In the genomic region with DNA sequence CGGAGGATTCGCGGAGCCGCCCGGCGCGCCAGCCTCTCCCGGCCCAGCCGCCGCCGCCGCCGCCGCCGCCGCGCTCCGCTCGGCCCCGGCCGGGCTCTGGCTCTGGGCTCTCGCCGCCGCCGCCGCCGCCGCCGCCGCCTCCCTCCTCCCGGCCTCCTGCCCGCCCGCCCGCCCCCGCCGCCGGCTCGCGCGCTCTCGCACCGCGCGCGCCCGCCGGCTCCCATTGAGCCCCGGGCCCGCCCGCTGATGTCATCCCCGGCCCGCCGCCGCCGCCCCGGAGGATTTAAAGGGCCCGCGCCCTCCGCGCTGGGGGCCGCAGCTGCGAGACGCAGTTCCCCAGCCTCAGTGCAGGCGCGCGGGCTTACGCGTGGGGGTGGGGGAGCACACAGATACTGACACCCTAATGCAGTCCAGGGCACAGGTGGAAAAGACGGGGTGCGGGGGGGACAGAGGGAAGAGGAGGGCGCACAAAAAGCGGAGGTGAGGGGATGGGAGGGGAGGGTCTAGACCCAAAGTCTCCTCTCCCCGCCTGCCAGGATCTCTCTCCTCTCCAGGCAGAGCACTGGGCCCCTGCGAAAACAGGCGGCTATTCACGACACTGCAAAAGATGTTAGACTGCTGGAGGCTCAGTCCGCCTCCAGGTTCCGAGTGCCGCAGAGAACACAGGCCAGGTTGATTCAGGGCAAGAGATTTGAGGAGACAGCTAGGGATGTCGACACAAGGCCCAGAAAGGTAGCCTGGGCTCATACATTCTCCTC, we compare ENCODE assay signal across 7 cellular contexts. TPM values are rescaled to one million over a fixed set of nuclear protein-coding genes. Genes with fewer than 3 reads are reported as not detected.
DNase-seq lines count a peak whose midpoint lies in the region; ATAC-seq, FAIRE-seq and TF ChIP-seq lines count a peak whose summit lies in the region.

A gene (minus strand): TSS at position 197 of the 758 bp plus-strand sequence. CDS start 3,276 bp downstream, outside the sequence.

- CTCF ChIA-PET in T-cell (lab: Charles Lee), result interaction anchor here in 1 of 2 donors (0.6 kb wide), 1 partner anchor 514 kb away, joined by 3 read pairs; no protein-coding TSS in a partner anchor

- peak within 1 kb of the TSS; percentile 85 for H2BK5ac ChIP-seq in trophoblast cell (ENCODE audit: low read depth, low read length, poor library complexity)

- H3K4me1 Mint-ChIP-seq in T-cell (peaks cover 40 to 42% (median 40%) of the 10 kb centered on the region in 3 donors), type B pancreatic cell (ENCODE audit: unreplicated experiment) (peaks cover 41% of the 10 kb centered on the region)

- H3K79me1 ChIP-seq in trophoblast cell (ENCODE audit: low read length), result peaks cover 31% of the 10 kb centered on the region

- no peaks in the 10 kb centered on the region for H3K9me3 Mint-ChIP-seq in T-cell
- H3K9me3 Mint-ChIP-seq in type B pancreatic cell, result no peaks in the 10 kb centered on the region

- H3K27me3 Mint-ChIP-seq in T-cell (no peaks in the 10 kb centered on the region), type B pancreatic cell (no peaks in the 10 kb centered on the region)

- 3 to 8% (median 5%) methylated on average over 9 to 70 of the region's 80 CpGs for WGBS in adrenal gland, 4 donors
- 1 to 3% (median 2%) methylated on average over 18 to 80 of the region's 80 CpGs for WGBS in heart left ventricle, 4 donors
- WGBS in trophoblast cell (ENCODE audit: extremely low coverage, insufficient coverage, insufficient read length), result no CpG with 5 or more reads among the region's 80 CpGs

- H4K12ac ChIP-seq in trophoblast cell (ENCODE audit: low read depth, low read length), result peak within 1 kb of the TSS; percentile 85

- no peak for FAIRE-seq in GM12892 (lab: Jason Lieb, UNC)

- H3K4me2 ChIP-seq in trophoblast cell (ENCODE audit: low read length), result peak within 1 kb of the TSS; percentile 84

- H3K4ac ChIP-seq in trophoblast cell (ENCODE audit: low read depth, low read length), result peak within 1 kb of the TSS; percentile 91

- H3K79me2 ChIP-seq in trophoblast cell (ENCODE audit: control insufficient read depth, insufficient read depth, low read length, poor library complexity), result peaks cover 43% of the 10 kb centered on the region

- TF ChIP-seq CTCF in adrenal gland (IDR thresholded peaks at IDR 0.05) (no peak), heart left ventricle (IDR thresholded peaks at IDR 0.05) (no peak), type B pancreatic cell (conservative IDR thresholded peaks at IDR 0.05) (no peak)

- H3K4me3 ChIP-seq in adrenal gland, result peak within 1 kb of the TSS; percentile 46 to 94 (median 72)
- H3K4me3 ChIP-seq in heart left ventricle, result peak within 1 kb of the TSS; percentile 52 to 98 (median 84)
- peak within 1 kb of the TSS; percentile 86 for H3K4me3 ChIP-seq in trophoblast cell (ENCODE audit: low read depth, low read length)

- H3K23ac ChIP-seq in trophoblast cell (ENCODE audit: low read length), result no peak within 1 kb of the TSS

- peak within 1 kb of the TSS; percentile 90 for H2BK120ac ChIP-seq in trophoblast cell (ENCODE audit: insufficient read depth, low read length, poor library complexity)

- POLR2A ChIA-PET in T-cell (lab: Charles Lee), result no interaction called here

- H3K27me3 ChIP-seq in adrenal gland (no peaks in the 10 kb centered on the region), heart left ventricle (no peaks in the 10 kb centered on the region), trophoblast cell (ENCODE audit: insufficient read depth, low read length) (no peaks in the 10 kb centered on the region)

- peak within 1 kb of the TSS; percentile 95 to 96 for H3K27ac Mint-ChIP-seq in T-cell
- peak within 1 kb of the TSS; percentile 100 for H3K27ac Mint-ChIP-seq in type B pancreatic cell

- DNase-seq in GM12892 (ENCODE audit: insufficient read length), result peak; percentile 87
- peak; percentile 43 for DNase-seq in HT1080 (ENCODE audit: low read depth)
- DNase-seq in T-cell, result peak; percentile 47 to 78 (median 68)
- DNase-seq in adrenal gland, result peak; percentile 69 to 86 (median 81)
- DNase-seq in heart left ventricle, result peak; percentile 86 to 91 (median 88)
- peak; percentile 55 to 69 for DNase-seq in trophoblast cell
- DNase-seq in type B pancreatic cell (ENCODE audit: extremely low spot score, unreplicated experiment), result peak; percentile 84

- H3K4me3 Mint-ChIP-seq in T-cell (peak within 1 kb of the TSS; percentile 81 to 86 (median 82)), type B pancreatic cell (peak within 1 kb of the TSS; percentile 96)

- H2AK5ac ChIP-seq in trophoblast cell (ENCODE audit: low read length), result peak within 1 kb of the TSS; percentile 50

- peak within 1 kb of the TSS; percentile 73 for H2AFZ ChIP-seq in trophoblast cell (ENCODE audit: insufficient read depth, low read length, poor library complexity)

- H3K14ac ChIP-seq in trophoblast cell (ENCODE audit: low read length), result peak within 1 kb of the TSS; percentile 92

- no peak for TF ChIP-seq POLR2A in GM12892 (IDR thresholded peaks at IDR 0.05; ENCODE audit: low read depth, low read length)
- no peak for TF ChIP-seq POLR2A in adrenal gland (IDR thresholded peaks at IDR 0.05)
- TF ChIP-seq POLR2A in heart left ventricle (IDR thresholded peaks at IDR 0.05), result peak in 1 of 2 donors; percentile 37

- H3K36me3 ChIP-seq in adrenal gland (replicated peaks in 1 of 2) (no peaks in the 10 kb centered on the region), heart left ventricle (peaks cover 0 to 8% (median 7%) of the 10 kb centered on the region in 9 donors), trophoblast cell (ENCODE audit: control insufficient read depth in 1 of 2, insufficient read depth in 2 of 2, low read length in 2 of 2) (peaks cover 18 to 21% of the 10 kb centered on the region in 2 experiments)

- H4K8ac ChIP-seq in trophoblast cell (ENCODE audit: low read depth, low read length), result peak within 1 kb of the TSS; percentile 87

- intact Hi-C loops in adrenal gland (cut with DNase I), result no loop called here
- intact Hi-C loops in heart left ventricle (cut with DNase I), result loop anchor here in 4 of 10 donors (2.0 to 5.0 kb wide), 4 partner anchors 45 to 140 kb away; a partner anchor contains a TSS

- H2BK12ac ChIP-seq in trophoblast cell (ENCODE audit: low read length), result peak within 1 kb of the TSS; percentile 80

- ATAC-seq in T-cell (replicated peaks in 1 of 4) (peak; percentile 59 to 68 (median 66)), heart left ventricle (peak; percentile 35 to 77 (median 67))

- peak within 1 kb of the TSS; percentile 88 for H3K18ac ChIP-seq in trophoblast cell (ENCODE audit: low read length)

- H3K36me3 Mint-ChIP-seq in T-cell (no peaks in the 10 kb centered on the region), type B pancreatic cell (peaks cover 3% of the 10 kb centered on the region)

- H3K4me1 ChIP-seq in adrenal gland (replicated peaks in 1 of 2) (peaks cover 32 to 57% of the 10 kb centered on the region in 2 donors), heart left ventricle (peaks cover 10 to 55% (median 44%) of the 10 kb centered on the region in 12 donors), trophoblast cell (ENCODE audit: control insufficient read depth in 1 of 2, insufficient read depth in 2 of 2, low read length in 2 of 2) (peaks cover 34 to 42% of the 10 kb centered on the region in 2 experiments)

- peak within 1 kb of the TSS; percentile 93 for H3K9ac ChIP-seq in trophoblast cell (ENCODE audit: low read length)

- peak within 1 kb of the TSS; percentile 92 for H4K91ac ChIP-seq in trophoblast cell (ENCODE audit: low read depth, low read length)

- H3K27ac ChIP-seq in adrenal gland (peak within 1 kb of the TSS; percentile 96 to 98 (median 97)), heart left ventricle (peak within 1 kb of the TSS; percentile 95 to 100 (median 98)), trophoblast cell (ENCODE audit: low read depth, low read length) (peak within 1 kb of the TSS; percentile 89)

- no peaks in the 10 kb centered on the region for H3K9me3 ChIP-seq in adrenal gland (replicated peaks in 1 of 3)
- no peaks in the 10 kb centered on the region for H3K9me3 ChIP-seq in heart left ventricle
- no peaks in the 10 kb centered on the region for H3K9me3 ChIP-seq in trophoblast cell (ENCODE audit: insufficient read depth, low read depth, low read length)

RNA-seq across cellular contexts. Expression of the gene that starts here (rescaled TPM):
- polyA plus RNA-seq in GM12892 (2012; ENCODE audit: missing spikeins), result 53.9 TPM
- 175 and 206 TPM in 2 replicates for total RNA-seq in HT1080 (2014; rRNA removed; shearing (Covaris generic))
- 215 and 259 TPM in 2 replicates for polyA plus RNA-seq in HT1080 (2015; cell fraction: cytosol; rRNA removed)
- 383 and 498 TPM in 2 replicates for polyA plus RNA-seq in HT1080 (2015; cell fraction: nucleus; rRNA removed)
- total RNA-seq in T-cell, result 100 to 1,000 TPM; 105 to 142 (median 115) TPM
- total RNA-seq in adrenal gland, result 100 to 1,000 TPM in 1 of 8 donors, 10 to 100 TPM in 7; 28.4 to 112 (median 73.7) TPM
- 100 to 1,000 TPM in 1 of 3 donors, 10 to 100 TPM in 2; 49.1 to 142 (median 85.2) TPM for polyA plus RNA-seq in adrenal gland
- 100 to 1,000 TPM in 1 of 9 donors, 10 to 100 TPM in 8; 59.7 to 117 (median 72.6) TPM for total RNA-seq in heart left ventricle
- polyA plus RNA-seq in heart left ventricle, result 100 to 1,000 TPM in 1 of 2 donors, 10 to 100 TPM in 1; 64.8 to 125 TPM
- polyA plus RNA-seq in trophoblast cell (2013), result 172 and 176 TPM in 2 replicates
- 199 and 219 TPM in 2 replicates for total RNA-seq in type B pancreatic cell (ENCODE audit: low replicate concordance)

Comparison
In these comparisons a context has a peak if more than half of its experiments do, and no peak if none do; other contexts are left out.
1. Peak in every context shown above with its lines: DNase-seq, ATAC-seq, H3K4me3 ChIP-seq and H3K27ac ChIP-seq.